Comparison of ENCODE assay signal across 9 cellular contexts in the genomic region with DNA sequence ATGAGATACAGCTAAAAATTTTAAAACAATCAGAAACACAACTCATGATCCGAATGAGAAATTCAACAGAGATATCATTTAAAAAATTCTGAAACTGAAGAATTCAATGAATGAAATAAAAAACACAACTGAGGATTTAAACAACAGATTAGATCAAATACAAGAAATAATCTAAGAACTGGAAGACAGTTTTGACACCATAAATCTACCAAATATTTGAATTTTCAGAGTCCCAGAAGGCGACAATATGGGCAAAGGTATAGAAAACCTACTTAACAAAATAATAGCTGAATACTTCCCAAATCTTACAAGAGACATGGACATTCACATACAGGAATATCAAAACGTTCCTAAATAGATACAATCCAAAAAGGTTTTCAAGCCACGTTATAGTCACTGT.
"Had no signal": no experiment of that assay in that cellular context is flagged by ENCODE, and none has a peak within 500 bp of the region (broad histone marks: within the 10 kb centered on the region; RNA-seq: fewer than 3 reads in every experiment).

No MANE protein-coding gene starts in this region.

- FAIRE-seq: K562 had no signal

- H3K4me3 Mint-ChIP-seq: HFFc6 had no signal

- H3K27ac ChIP-seq: GM23248, HL-60 had no signal

- H3K9me3 ChIP-seq: HAP-1 had no signal

- H3K4me3 ChIP-seq: GM23248, HAP-1, K562 had no signal

- H3K4me1 ChIP-seq: HAP-1 had no signal

- DNase-seq: GM23248, GOT3, H7, HFFc6, IMR-90 had no signal

- H3K27ac Mint-ChIP-seq: HFFc6 had no signal

- ATAC-seq: HCT116, K562 had no signal
